Comparison of ENCODE assay signal across 2 cellular contexts in genomic region chr2:158970522-158970855, GRCh38.
TF ChIP-seq lines count a peak whose summit lies in the region.

No MANE protein-coding gene starts in this region.

TF ChIP-seq in H1, 55 proteins besides CTCF, POLR2A, EP300 and RAD21:
- no peak for TF ChIP-seq ATF3 (IDR thresholded peaks at IDR 0.05; ENCODE audit: insufficient read depth, low read depth, low read length)
- no peak for TF ChIP-seq SP4 (IDR thresholded peaks at IDR 0.05; ENCODE audit: low read length)
- no peak for TF ChIP-seq POLR2AphosphoS5 (IDR thresholded peaks at IDR 0.05; ENCODE audit: low read depth, low read length)
- TF ChIP-seq RBBP5 (IDR thresholded peaks at IDR 0.05; ENCODE audit: borderline replicate concordance, low read depth, low read length) = no peak
- TF ChIP-seq SP1 (IDR thresholded peaks at IDR 0.05; ENCODE audit: low read depth, low read length) = no peak
- TF ChIP-seq SP2 (IDR thresholded peaks at IDR 0.05; ENCODE audit: low read length) = no peak
- TF ChIP-seq CTBP2 (IDR thresholded peaks at IDR 0.05; ENCODE audit: borderline replicate concordance, insufficient read depth, insufficient read length, low read length) = no peak
- TF ChIP-seq SIRT6 (IDR thresholded peaks at IDR 0.05; ENCODE audit: low read length) = no peak
- TF ChIP-seq E2F6 (IDR thresholded peaks at IDR 0.05) = no peak
- TF ChIP-seq SIX5 (IDR thresholded peaks at IDR 0.05; ENCODE audit: low read depth, low read length) = no peak
- TF ChIP-seq GTF2F1 (IDR thresholded peaks at IDR 0.05; ENCODE audit: borderline replicate concordance, low read depth, low read length) = no peak
- TF ChIP-seq SRF (IDR thresholded peaks at IDR 0.05; ENCODE audit: low read depth, low read length) = no peak
- no peak for TF ChIP-seq TCF12 (IDR thresholded peaks at IDR 0.05; ENCODE audit: low read depth, low read length)
- no peak for TF ChIP-seq PHF8 (conservative IDR thresholded peaks at IDR 0.05; ENCODE audit: low read depth, low read length)
- TF ChIP-seq JUND (IDR thresholded peaks at IDR 0.05; ENCODE audit: low read length) = no peak

TF ChIP-seq in neural cell, 6 proteins besides CTCF, POLR2A, EP300 and RAD21 (continued from another document):
- TF ChIP-seq REST (IDR thresholded peaks at IDR 0.05; ENCODE audit: borderline replicate concordance) = no peak
- TF ChIP-seq TAF1 (IDR thresholded peaks at IDR 0.05; ENCODE audit: low read depth) = no peak
- TF ChIP-seq SMC3 (conservative IDR thresholded peaks at IDR 0.05; ENCODE audit: poor library complexity) = no peak
- no peak for TF ChIP-seq MXI1 (conservative IDR thresholded peaks at IDR 0.05; ENCODE audit: poor library complexity, severe bottlenecking)
TF ChIP-seq in neural cell: peak in this region for 0.
